Comparison of ENCODE assay signal across 11 cellular contexts in the genomic region with DNA sequence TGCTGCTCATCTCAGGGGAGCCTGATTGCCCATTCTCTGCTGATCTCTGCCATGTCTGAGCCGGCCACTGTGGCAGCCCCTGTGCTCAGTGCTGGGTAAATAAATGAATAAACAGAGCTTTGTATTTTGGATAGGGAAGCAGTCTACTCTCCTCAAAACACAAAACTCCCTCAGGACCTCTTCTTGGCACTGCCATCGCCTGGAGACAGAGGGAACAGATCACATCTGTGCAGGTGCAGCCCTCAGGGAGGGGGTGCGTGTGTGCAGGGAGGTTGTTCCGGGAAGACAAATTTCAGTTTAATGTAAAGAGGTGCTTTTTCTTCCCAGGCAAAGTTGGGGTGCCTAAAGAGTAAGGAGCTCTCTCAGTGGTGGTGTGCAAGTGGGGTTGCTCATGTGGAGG. TPM values are rescaled to one million over a fixed set of nuclear protein-coding genes. Genes with fewer than 3 reads are reported as not detected.
DNase-seq lines count a peak whose midpoint lies in the region; ATAC-seq and TF ChIP-seq lines count a peak whose summit lies in the region.
"Had no signal": no experiment of that assay in that cellular context is flagged by ENCODE, and none has a peak within 500 bp of the region (broad histone marks: within the 10 kb centered on the region; RNA-seq: fewer than 3 reads in every experiment).

No MANE protein-coding gene starts in this region.

- peak overlapping the region; percentile 84 to 89 (median 87) for H3K4me3 Mint-ChIP-seq in T-cell
- peak overlapping the region; percentile 91 for H3K4me3 Mint-ChIP-seq in type B pancreatic cell

- intact Hi-C loops in right cardiac atrium (cut with DNase I) (no loop called here), Right ventricle myocardium superior (cut with DNase I) (no loop called here)

- no peaks in the 10 kb centered on the region for H3K36me3 ChIP-seq in cardiac muscle cell
- H3K36me3 ChIP-seq: right atrium auricular region had no signal

- H3K4me1 Mint-ChIP-seq in T-cell (peaks cover 13 to 17% (median 16%) of the 10 kb centered on the region in 3 donors), type B pancreatic cell (ENCODE audit: unreplicated experiment) (peaks cover 22% of the 10 kb centered on the region)

- CTCF ChIA-PET in T-cell (lab: Charles Lee), result interaction anchor here (0.5 to 1.2 kb wide), 3 partner anchors 9 to 126 kb away, joined by 3 to 4 read pairs (median 4); no protein-coding TSS in a partner anchor

- H3K27me3 ChIP-seq in cardiac muscle cell, result no peaks in the 10 kb centered on the region
- no peaks in the 10 kb centered on the region for H3K27me3 ChIP-seq in right cardiac atrium (ENCODE audit: control insufficient read depth, insufficient read depth)
- H3K27me3 ChIP-seq: right atrium auricular region had no signal

- H3K27ac Mint-ChIP-seq in T-cell, result peak overlapping the region in 1 of 2 donors; percentile 45
- peak overlapping the region; percentile 55 for H3K27ac Mint-ChIP-seq in type B pancreatic cell

- ATAC-seq in right cardiac atrium (no peak), T-cell (replicated peaks in 1 of 4) (no peak), HG03457 (IDR thresholded peaks at IDR 0.05; ENCODE audit: unreplicated experiment) (no peak), HG03469 (IDR thresholded peaks at IDR 0.05; ENCODE audit: unreplicated experiment) (no peak), Right ventricle myocardium superior (ENCODE audit: poor library complexity) (no peak)

- H3K9me3 Mint-ChIP-seq in T-cell (no peaks in the 10 kb centered on the region), type B pancreatic cell (no peaks in the 10 kb centered on the region)

- H3K4me3 ChIP-seq in cardiac muscle cell (peak overlapping the region; percentile 42), right cardiac atrium (ENCODE audit: low read length) (no peak overlapping the region), iPS-18c (ENCODE audit: insufficient read depth, low read depth, low read length) (peak overlapping the region; percentile 87)

- no peaks in the 10 kb centered on the region for H3K36me3 Mint-ChIP-seq in T-cell
- H3K36me3 Mint-ChIP-seq in type B pancreatic cell, result no peaks in the 10 kb centered on the region

- POLR2A ChIA-PET in T-cell (lab: Charles Lee), result interaction anchor here in 1 of 2 donors (1.7 kb wide), 1 partner anchor 10 kb away, joined by 6 read pairs; no protein-coding TSS in a partner anchor

- H3K27me3 Mint-ChIP-seq in T-cell (no peaks in the 10 kb centered on the region), type B pancreatic cell (no peaks in the 10 kb centered on the region)

- peak overlapping the region; percentile 59 for H3K27ac ChIP-seq in cardiac muscle cell
- H3K27ac ChIP-seq in right cardiac atrium (ENCODE audit: low read length), result no peak overlapping the region

- WGBS in right cardiac atrium, result 61% methylated on average over 4 of the region's 4 CpGs

- DNase-seq in cardiac muscle cell (ENCODE audit: low read depth in 1 of 2, low spot score in 1 of 2) (no peak), right cardiac atrium (no peak), T-cell (no peak), type B pancreatic cell (ENCODE audit: extremely low spot score, unreplicated experiment) (no peak), Right ventricle myocardium superior (no peak)
- DNase-seq: stimulated activated naive CD4-positive, alpha-beta T cell treated with Interleukin-2 at 50 U/mL for 16 hours had no signal

- no peaks in the 10 kb centered on the region for H3K9me3 ChIP-seq in cardiac muscle cell (ENCODE audit: low read depth)
- no peaks in the 10 kb centered on the region for H3K9me3 ChIP-seq in right cardiac atrium (ENCODE audit: control insufficient read depth, low read length)
- H3K9me3 ChIP-seq in iPS-18c (ENCODE audit: control insufficient read depth, insufficient read depth, low read length), result peaks cover 2% of the 10 kb centered on the region
- H3K9me3 ChIP-seq: right atrium auricular region had no signal

- H3K4me1 ChIP-seq in cardiac muscle cell (ENCODE audit: low read depth) (peaks cover 10% of the 10 kb centered on the region), right cardiac atrium (ENCODE audit: control insufficient read depth, insufficient read depth, low read length) (no peaks in the 10 kb centered on the region)

- TF ChIP-seq CTCF in cardiac muscle cell (IDR thresholded peaks at IDR 0.05; ENCODE audit: low read depth, low read length) (no peak), type B pancreatic cell (conservative IDR thresholded peaks at IDR 0.05) (no peak)

RNA-seq across cellular contexts. Expression of gene FAM167B, which starts 7.7 kb away (rescaled TPM):
- 1.4 and 2.1 TPM in 2 replicates for total RNA-seq in cardiac muscle cell
- polyA plus RNA-seq in cardiac muscle cell, result 1.2 and 4.6 TPM in 2 replicates
- 1 to 10 TPM; 2.0 to 4.4 (median 3.8) TPM for total RNA-seq in right cardiac atrium
- 6.5 TPM for polyA plus RNA-seq in right cardiac atrium
- total RNA-seq in T-cell, result 1 to 10 TPM in 1 of 5 donors, under 1 TPM in 4; 0.65 to 1.0 (median 0.95) TPM
- 1.4 and 2.1 TPM in 2 replicates for total RNA-seq in type B pancreatic cell (ENCODE audit: low replicate concordance)
- 8.1 TPM for total RNA-seq in Right ventricle myocardium superior

RNA-seq across cellular contexts. Expression of gene LCK, which starts 11.7 kb away (rescaled TPM):
- total RNA-seq in cardiac muscle cell (0.18 TPM in 1 of 2 replicates, not detected in the other), right cardiac atrium (1 to 10 TPM in 3 of 4 donors, under 1 TPM in 1; 0.23 to 2.4 (median 1.3) TPM), T-cell (100 to 1,000 TPM; 341 to 489 (median 428) TPM), type B pancreatic cell (ENCODE audit: low replicate concordance) (not detected in 2 replicates), Right ventricle myocardium superior (0.51 TPM)
- polyA plus RNA-seq in cardiac muscle cell (0.16 TPM in 1 of 2 replicates, not detected in the other), right cardiac atrium (0.41 TPM)
- total RNA-seq: frontal cortex had no signal

RNA-seq across cellular contexts. Expression of gene EIF3I, which starts 17.1 kb away (rescaled TPM):
- 165 and 227 TPM in 2 replicates for total RNA-seq in cardiac muscle cell
- 239 and 243 TPM in 2 replicates for polyA plus RNA-seq in cardiac muscle cell
- 100 to 1,000 TPM in 1 of 4 donors, 10 to 100 TPM in 3; 99.2 to 104 (median 99.8) TPM for total RNA-seq in right cardiac atrium
- 127 TPM for polyA plus RNA-seq in right cardiac atrium
- total RNA-seq in T-cell, result 100 to 1,000 TPM in 2 of 5 donors, 10 to 100 TPM in 3; 94.9 to 117 (median 98.4) TPM
- 162 and 179 TPM in 2 replicates for total RNA-seq in type B pancreatic cell (ENCODE audit: low replicate concordance)
- 97.2 TPM for total RNA-seq in Right ventricle myocardium superior

RNA-seq across cellular contexts. Expression of gene TMEM234, which starts 17.2 kb away (rescaled TPM):
- total RNA-seq in cardiac muscle cell (24.1 and 26.2 TPM in 2 replicates), right cardiac atrium (10 to 100 TPM in 3 of 4 donors, 1 to 10 TPM in 1; 9.1 to 14.4 (median 13.9) TPM), T-cell (10 to 100 TPM; 14.0 to 29.6 (median 26.0) TPM), type B pancreatic cell (ENCODE audit: low replicate concordance) (33.9 and 35.4 TPM in 2 replicates), Right ventricle myocardium superior (7.5 TPM)
- polyA plus RNA-seq in cardiac muscle cell (36.8 and 38.0 TPM in 2 replicates), right cardiac atrium (13.6 TPM)

RNA-seq across cellular contexts. Expression of gene DCDC2B, which starts 30.4 kb away (rescaled TPM):
- total RNA-seq in cardiac muscle cell (not detected in 2 replicates), right cardiac atrium (not detected), T-cell (under 1 TPM in 1 of 5 donors, not detected in 4; 0.18 TPM), type B pancreatic cell (ENCODE audit: low replicate concordance) (not detected in 2 replicates), Right ventricle myocardium superior (not detected)
- polyA plus RNA-seq in cardiac muscle cell (0.64 and 0.72 TPM in 2 replicates), right cardiac atrium (0.05 TPM)
- total RNA-seq: frontal cortex, right atrium auricular region had no signal

Comparison
In these comparisons a context has a peak if more than half of its experiments do, and no peak if none do; other contexts are left out.
1. RNA of gene LCK, which starts 11.7 kb away (total RNA-seq): 341 to 489 TPM in T-cell; 0.23 to 2.4 TPM in right cardiac atrium, 0.51 TPM in Right ventricle myocardium superior (single experiment), 0.18 TPM in cardiac muscle cell and not detected in type B pancreatic cell; every median in the first group is over 10 times any median in the second.